Comparison of ENCODE assay signal across 9 cellular contexts in the genomic region with DNA sequence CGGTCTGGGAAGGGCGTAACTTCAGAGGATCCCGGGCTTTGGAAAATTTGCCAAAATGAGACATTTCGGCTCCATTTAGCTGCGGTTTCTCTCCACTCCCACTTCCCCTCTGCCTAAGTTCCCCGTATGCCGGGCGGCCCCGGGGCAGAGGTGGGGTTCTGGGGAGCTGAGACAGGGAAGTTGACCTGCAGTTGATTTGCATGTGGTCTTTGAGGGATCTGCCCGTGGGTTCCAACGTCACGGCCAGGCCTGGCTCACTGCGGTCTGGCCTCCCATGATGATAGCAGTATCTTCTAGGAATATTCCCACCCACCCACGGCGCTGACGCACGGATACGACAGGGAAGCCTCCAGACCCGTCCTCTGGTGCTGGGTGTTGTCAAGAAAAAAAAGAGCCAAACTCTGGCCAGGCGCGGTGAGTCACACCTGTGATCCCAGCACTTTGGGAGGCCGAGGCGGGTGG. TPM values are rescaled to one million over a fixed set of nuclear protein-coding genes. Genes with fewer than 3 reads are reported as not detected.
DNase-seq lines count a peak whose midpoint lies in the region; ATAC-seq and TF ChIP-seq lines count a peak whose summit lies in the region.
"Had no signal": no experiment of that assay in that cellular context is flagged by ENCODE, and none has a peak within 500 bp of the region (broad histone marks: within the 10 kb centered on the region; RNA-seq: fewer than 3 reads in every experiment).

No MANE protein-coding gene starts in this region.

- H4K20me1 ChIP-seq in GM23248 (ENCODE audit: insufficient read depth): no peaks in the 10 kb centered on the region

- no peak for TF ChIP-seq POLR2A in stomach (IDR thresholded peaks at IDR 0.05)

- no peak for TF ChIP-seq CTCF in stomach (IDR thresholded peaks at IDR 0.05)

- ATAC-seq in activated CD4-positive, CD25-positive, alpha-beta regulatory T cell treated with anti-CD3 and anti-CD28 coated beads, Interleukin-2, amount 50 U/mL, for 24 hours: peak; percentile 21 to 51

- H3K9ac ChIP-seq in GM23248: no peak overlapping the region

- intact Hi-C loops in stomach (cut with DNase I; ENCODE audit: low total_unique reads): no loop called here

- H3K27ac ChIP-seq in stomach (no peak overlapping the region), GM23248 (no peak overlapping the region)
- H3K27ac ChIP-seq: 22Rv1 had no signal

- H3K4me3 ChIP-seq in stomach (no peak overlapping the region), GM23248 (no peak overlapping the region)

- H3K79me2 ChIP-seq in GM23248 (ENCODE audit: insufficient read depth): no peaks in the 10 kb centered on the region

- H3F3A ChIP-seq in GM23248 (ENCODE audit: insufficient read depth): no peaks in the 10 kb centered on the region

- TF ChIP-seq EP300 in stomach (IDR thresholded peaks at IDR 0.05): no peak

- H3K9me2 ChIP-seq in GM23248 (ENCODE audit: insufficient read depth): no peaks in the 10 kb centered on the region

- H3K9me3 ChIP-seq in stomach (peaks cover 0 to 3% (median 1%) of the 10 kb centered on the region in 4 donors), GM23248 (ENCODE audit: low read depth) (no peaks in the 10 kb centered on the region)

- in situ Hi-C loops in GM23248 (cut with MboI): no loop called here

- H3K4me2 ChIP-seq in GM23248 (ENCODE audit: unreplicated experiment): no peak overlapping the region

- H2AFZ ChIP-seq in GM23248: no peak overlapping the region

- H3K4me1 ChIP-seq in stomach (no peaks in the 10 kb centered on the region), GM23248 (ENCODE audit: insufficient read depth) (no peaks in the 10 kb centered on the region)

- no peak for DNase-seq in activated CD4-positive, CD25-positive, alpha-beta regulatory T cell treated with anti-CD3 and anti-CD28 coated beads, Interleukin-2, amount 50 U/mL, for 72 hours
- DNase-seq in KG1 (lab: John Stamatoyannopoulos, UW) (peak; percentile 8), globus pallidus (ENCODE audit: low spot score) (peak; percentile 59), stomach (peak; percentile 55), GM23248 (no peak), 8988T (no peak), cortex of kidney (lab: John Stamatoyannopoulos, UW) (no peak)

- 72 to 91% (median 84%) methylated on average over 20 to 23 of the region's 23 CpGs for WGBS in stomach, 5 donors
- WGBS in GM23248 (ENCODE audit: low coverage in 1 of 2, low lambda C conversion rate in 2 of 2, missing lambda C conversion rate in 2 of 2), 2 experiments: 82 to 83% methylated on average over 22 to 23 of the region's 23 CpGs

- H3K36me3 ChIP-seq in stomach: no peaks in the 10 kb centered on the region
- H3K36me3 ChIP-seq in GM23248 (ENCODE audit: low read depth): no peaks in the 10 kb centered on the region

- H3K27me3 ChIP-seq in stomach (peaks cover 0 to 2% (median 0%) of the 10 kb centered on the region in 3 donors), GM23248 (replicated peaks; ENCODE audit: insufficient read depth) (no peaks in the 10 kb centered on the region)

RNA-seq across cellular contexts. Expression of a gene that starts 27.3 kb away (rescaled TPM):
- total RNA-seq in stomach: not detected
- polyA plus RNA-seq in stomach: not detected
- total RNA-seq in GM23248 (2014; rRNA removed; shearing (Covaris generic)): not detected in 2 replicates
- not detected in 2 replicates for polyA plus RNA-seq in GM23248 (2016; fragmentation: Nextera tagmentation; extraction: Ambion mirVana)

RNA-seq across cellular contexts. Expression of a gene that starts 28.9 kb away (rescaled TPM):
- 10 to 100 TPM in 1 of 5 donors, 1 to 10 TPM in 4; 1.4 to 11.2 (median 6.7) TPM for total RNA-seq in stomach
- polyA plus RNA-seq in stomach: 1 to 10 TPM; 2.3 to 2.6 (median 2.3) TPM
- not detected in 2 replicates for total RNA-seq in GM23248 (2014; rRNA removed; shearing (Covaris generic))
- polyA plus RNA-seq in GM23248 (2016; fragmentation: Nextera tagmentation; extraction: Ambion mirVana): not detected in 2 replicates

Comparison
In these comparisons a context has a peak if more than half of its experiments do, and no peak if none do; other contexts are left out.
1. DNase-seq: peak in KG1 (single experiment), globus pallidus (single experiment) and stomach (single experiment); none in activated CD4-positive, CD25-positive, alpha-beta regulatory T cell treated with anti-CD3 and anti-CD28 coated beads, Interleukin-2, amount 50 U/mL, for 72 hours (single experiment), GM23248 (single experiment), 8988T (single experiment) and cortex of kidney (single experiment).